Comparison of ENCODE assay signal across 13 cellular contexts in the genomic region with DNA sequence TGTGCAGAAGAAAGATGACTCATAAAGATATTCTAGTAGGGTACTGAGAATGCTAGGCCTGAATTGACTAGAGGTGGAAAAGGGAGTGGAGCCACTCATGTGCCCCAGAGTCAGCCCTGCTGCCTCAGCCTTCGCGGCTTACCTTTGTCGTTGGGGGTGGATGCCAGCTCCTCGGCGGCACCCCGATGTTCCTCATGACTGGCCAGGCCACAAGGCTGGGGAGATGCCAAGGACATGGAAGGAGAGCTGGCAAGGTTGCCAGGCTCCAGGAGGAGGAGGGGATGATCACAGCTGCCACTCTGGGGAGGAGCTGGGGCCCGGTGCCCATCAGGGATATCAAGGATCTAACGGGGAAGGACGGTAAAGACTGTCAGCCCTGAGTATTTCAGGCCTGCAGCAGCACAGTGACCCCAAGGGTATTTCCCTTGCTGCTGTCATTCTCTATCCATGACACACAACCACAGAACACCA. TPM values are rescaled to one million over a fixed set of nuclear protein-coding genes. Genes with fewer than 3 reads are reported as not detected.
A peak's percentile ranks its signal among the peaks of the same experiment; 100 is the strongest.
DNase-seq lines count a peak whose midpoint lies in the region; ATAC-seq and TF ChIP-seq lines count a peak whose summit lies in the region.
"Had no signal": no experiment of that assay in that cellular context is flagged by ENCODE, and none has a peak within 500 bp of the region (broad histone marks: within the 10 kb centered on the region; RNA-seq: fewer than 3 reads in every experiment).

No MANE protein-coding gene starts in this region.

- ATAC-seq in activated T-helper 17 cell treated with anti-CD3 and anti-CD28 coated beads, Interleukin-2, amount 50 U/mL, for 72 hours (replicated peaks) = peak; percentile 74
- peak in 3 of 4 donors; percentile 44 to 50 (median 47) for ATAC-seq in heart left ventricle
- peak; percentile 87 for ATAC-seq in stimulated activated effector memory CD8-positive, alpha-beta T cell treated with anti-CD3 and anti-CD28 coated beads, Interleukin-12 subunit alpha, Interleukin-12 subunit beta, amount 100 ng/mL, for 72 hours

- peaks cover 94% of the 10 kb centered on the region for H3K36me3 Mint-ChIP-seq in activated T-helper 17 cell treated with anti-CD3 and anti-CD28 coated beads, Interleukin-2, amount 50 U/mL, for 72 hours (ENCODE audit: low read depth)
- peaks cover 98% of the 10 kb centered on the region for H3K36me3 Mint-ChIP-seq in stimulated activated effector memory CD8-positive, alpha-beta T cell treated with anti-CD3 and anti-CD28 coated beads, Interleukin-12 subunit alpha, Interleukin-12 subunit beta, amount 100 ng/mL, for 72 hours

- H3K9me3 ChIP-seq in heart left ventricle (no peaks in the 10 kb centered on the region), PC-9 (ENCODE audit: insufficient read depth, low read depth) (no peaks in the 10 kb centered on the region; the same call in 1 of the 2 replicates)
- H3K9me3 ChIP-seq: tibial nerve had no signal

- H4K20me1 ChIP-seq in PC-9 (ENCODE audit: insufficient read depth) = no peaks in the 10 kb centered on the region

- H3K4me3 ChIP-seq in heart left ventricle (no peak overlapping the region), PC-9 (no peak overlapping the region)
- H3K4me3 ChIP-seq: tibial nerve had no signal

- intact Hi-C loops in heart left ventricle (cut with DNase I) = loop anchor here in 2 of 10 donors (5.0 kb wide), 2 partner anchors 130 to 135 kb away; partner anchors contain the start of gene TAC4 (in 1 of the 2)
- intact Hi-C loops in PC-9 (cut with micrococcal nuclease; ENCODE audit: unreplicated experiment) = no loop called here

- no peaks in the 10 kb centered on the region for H3K9me2 ChIP-seq in PC-9 (ENCODE audit: insufficient read depth)

- H3K4me2 ChIP-seq in PC-9 = no peak overlapping the region

- peaks cover 39% of the 10 kb centered on the region for H3K4me1 Mint-ChIP-seq in activated T-helper 17 cell treated with anti-CD3 and anti-CD28 coated beads, Interleukin-2, amount 50 U/mL, for 72 hours
- H3K4me1 Mint-ChIP-seq in stimulated activated effector memory CD8-positive, alpha-beta T cell treated with anti-CD3 and anti-CD28 coated beads, Interleukin-12 subunit alpha, Interleukin-12 subunit beta, amount 100 ng/mL, for 72 hours = peaks cover 48% of the 10 kb centered on the region

- no peak for TF ChIP-seq CTCF in heart left ventricle (IDR thresholded peaks at IDR 0.05)
- TF ChIP-seq CTCF in PC-9 (conservative IDR thresholded peaks at IDR 0.05) = no peak

- peaks cover 0 to 27% (median 6%) of the 10 kb centered on the region in 12 donors for H3K4me1 ChIP-seq in heart left ventricle
- no peaks in the 10 kb centered on the region for H3K4me1 ChIP-seq in PC-9 (replicated peaks; ENCODE audit: insufficient read depth)

- POLR2A ChIA-PET in PC-9 (lab: Charles Lee; ENCODE audit: unreplicated experiment) = no interaction called here

- CTCF ChIA-PET in PC-9 (lab: Charles Lee) = interaction anchor here (0.5 kb wide), 1 partner anchor 46 kb away, joined by 5 read pairs; the partner anchor contains the start of gene FAM117A

- peak overlapping the region; percentile 77 for H3K4me3 Mint-ChIP-seq in activated T-helper 17 cell treated with anti-CD3 and anti-CD28 coated beads, Interleukin-2, amount 50 U/mL, for 72 hours
- H3K4me3 Mint-ChIP-seq in stimulated activated effector memory CD8-positive, alpha-beta T cell treated with anti-CD3 and anti-CD28 coated beads, Interleukin-12 subunit alpha, Interleukin-12 subunit beta, amount 100 ng/mL, for 72 hours = peak overlapping the region; percentile 74

- H3K27me3 ChIP-seq in heart left ventricle (no peaks in the 10 kb centered on the region), PC-9 (ENCODE audit: insufficient read depth, low read depth) (no peaks in the 10 kb centered on the region)
- H3K27me3 ChIP-seq: tibial nerve had no signal

- H3K27ac Mint-ChIP-seq in activated T-helper 17 cell treated with anti-CD3 and anti-CD28 coated beads, Interleukin-2, amount 50 U/mL, for 72 hours = peak overlapping the region; percentile 97
- H3K27ac Mint-ChIP-seq in stimulated activated effector memory CD8-positive, alpha-beta T cell treated with anti-CD3 and anti-CD28 coated beads, Interleukin-12 subunit alpha, Interleukin-12 subunit beta, amount 100 ng/mL, for 72 hours = peak overlapping the region; percentile 99

- WGBS in heart left ventricle, 4 donors = 40 to 61% (median 54%) methylated on average over 9 of the region's 9 CpGs

- no peak overlapping the region for H2AFZ ChIP-seq in PC-9

- DNase-seq in activated effector memory CD4-positive, alpha-beta T cell treated with anti-CD3 and anti-CD28 coated beads, Interleukin-2, amount 50 U/mL, for 16 hours = peak; percentile 77
- no peak for DNase-seq in activated effector memory CD4-positive, alpha-beta T cell treated with Interleukin-2 at 50 U/mL for 16 hours
- DNase-seq in heart left ventricle (peak in 2 of 5 donors; percentile 47 to 48), NCI-H1436 (lab: John Stamatoyannopoulos, UW) (no peak), NCI-H1048 (lab: John Stamatoyannopoulos, UW) (no peak), PC-9 (no peak)
- DNase-seq in stimulated activated effector memory CD8-positive, alpha-beta T cell treated with anti-CD3 and anti-CD28 coated beads, Interleukin-12 subunit alpha, Interleukin-12 subunit beta, amount 100 ng/mL, for 72 hours (ENCODE audit: low spot score in 2 of 2) = peak; percentile 31 to 73
- DNase-seq: foreskin fibroblast, left colon, NCI-H1092 treated with DMSO at 0.1 percent for 48 hours, NCI-H774 had no signal

- no peaks in the 10 kb centered on the region for H3K9me3 Mint-ChIP-seq in activated T-helper 17 cell treated with anti-CD3 and anti-CD28 coated beads, Interleukin-2, amount 50 U/mL, for 72 hours
- H3K9me3 Mint-ChIP-seq in stimulated activated effector memory CD8-positive, alpha-beta T cell treated with anti-CD3 and anti-CD28 coated beads, Interleukin-12 subunit alpha, Interleukin-12 subunit beta, amount 100 ng/mL, for 72 hours = no peaks in the 10 kb centered on the region

- H3K27ac ChIP-seq in heart left ventricle (peak overlapping the region in 3 of 12 donors; percentile 41 to 73 (median 52)), PC-9 (no peak overlapping the region)
- H3K27ac ChIP-seq: tibial nerve had no signal

- H3F3A ChIP-seq in PC-9 (ENCODE audit: insufficient read depth, low read depth) = no peaks in the 10 kb centered on the region

- H3K36me3 ChIP-seq in heart left ventricle (peaks cover 0 to 98% (median 93%) of the 10 kb centered on the region in 9 donors), PC-9 (ENCODE audit: low read depth) (no peaks in the 10 kb centered on the region)

- no TSS peak for BruUV-seq in PC-9 (replicated peaks; lab: Mats Ljungman, UMichigan)

- no peak for TF ChIP-seq POLR2A in heart left ventricle (IDR thresholded peaks at IDR 0.05)

- H3K27me3 Mint-ChIP-seq in activated T-helper 17 cell treated with anti-CD3 and anti-CD28 coated beads, Interleukin-2, amount 50 U/mL, for 72 hours = no peaks in the 10 kb centered on the region

- no peaks in the 10 kb centered on the region for H3K79me2 ChIP-seq in PC-9 (ENCODE audit: low read depth)

RNA-seq across cellular contexts. Expression of gene SLC35B1, which starts 9.6 kb away (rescaled TPM):
- total RNA-seq in activated T-helper 17 cell treated with anti-CD3 and anti-CD28 coated beads, Interleukin-2, amount 50 U/mL, for 72 hours = 10 to 100 TPM; 29.1 to 60.9 TPM
- total RNA-seq in heart left ventricle (10 to 100 TPM; 61.0 to 93.4 (median 66.2) TPM), PC-9 (2021) (43.5 and 44.7 TPM in 2 replicates)
- 100 to 1,000 TPM in 1 of 2 donors, 10 to 100 TPM in 1; 50.3 to 137 TPM for polyA plus RNA-seq in heart left ventricle

RNA-seq across cellular contexts. Expression of gene SPOP, which starts 39.5 kb away (rescaled TPM):
- 10 to 100 TPM; 62.3 to 66.8 TPM for total RNA-seq in activated T-helper 17 cell treated with anti-CD3 and anti-CD28 coated beads, Interleukin-2, amount 50 U/mL, for 72 hours
- total RNA-seq in heart left ventricle (10 to 100 TPM; 46.7 to 96.1 (median 60.4) TPM), PC-9 (2021) (41.7 and 47.3 TPM in 2 replicates)
- polyA plus RNA-seq in heart left ventricle = 10 to 100 TPM; 28.5 to 72.0 TPM

RNA-seq across cellular contexts. Expression of gene FAM117A, which starts 46.5 kb away (rescaled TPM):
- 10 to 100 TPM; 25.8 TPM for total RNA-seq in activated T-helper 17 cell treated with anti-CD3 and anti-CD28 coated beads, Interleukin-2, amount 50 U/mL, for 72 hours
- total RNA-seq in heart left ventricle (10 to 100 TPM in 6 of 9 donors, 1 to 10 TPM in 3; 5.9 to 18.5 (median 14.9) TPM), PC-9 (2021) (12.7 and 15.0 TPM in 2 replicates)
- polyA plus RNA-seq in heart left ventricle = 1 to 10 TPM; 5.2 to 7.1 TPM

Comparison
In these comparisons a context has a peak if more than half of its experiments do, and no peak if none do; other contexts are left out.
1. DNase-seq: peak in activated effector memory CD4-positive, alpha-beta T cell treated with anti-CD3 and anti-CD28 coated beads, Interleukin-2, amount 50 U/mL, for 16 hours (single experiment) and stimulated activated effector memory CD8-positive, alpha-beta T cell treated with anti-CD3 and anti-CD28 coated beads, Interleukin-12 subunit alpha, Interleukin-12 subunit beta, amount 100 ng/mL, for 72 hours (2 of 2); none in activated effector memory CD4-positive, alpha-beta T cell treated with Interleukin-2 at 50 U/mL for 16 hours (single experiment), NCI-H1436 (single experiment), NCI-H1048 (single experiment) and PC-9 (0 of 2).
2. Peak in every context shown above with its lines, with median percentiles within 50 percentile points of each other: ATAC-seq.